Comparison of ENCODE assay signal across 21 cellular contexts in genomic region chr9:38083858-38084555, GRCh38. TPM values are rescaled to one million over a fixed set of nuclear protein-coding genes. Genes with fewer than 3 reads are reported as not detected.
A peak's percentile ranks its signal among the peaks of the same experiment; 100 is the strongest.
DNase-seq lines count a peak whose midpoint lies in the region; ATAC-seq and TF ChIP-seq lines count a peak whose summit lies in the region.
"Had no signal": no experiment of that assay in that cellular context is flagged by ENCODE, and none has a peak within 500 bp of the region (broad histone marks: within the 10 kb centered on the region; RNA-seq: fewer than 3 reads in every experiment).

No MANE protein-coding gene starts in this region.

- H3K27me3 ChIP-seq in HUES48 (ENCODE audit: control insufficient read depth, insufficient read depth, low read length): no peaks in the 10 kb centered on the region
- no peaks in the 10 kb centered on the region for H3K27me3 ChIP-seq in sigmoid colon
- H3K27me3 ChIP-seq: SJSA1, tibial artery had no signal

- no peak for TF ChIP-seq CTCF in sigmoid colon (IDR thresholded peaks at IDR 0.05)

- H3K4me3 ChIP-seq in HUES48 (ENCODE audit: low read depth, low read length) (no peak overlapping the region), sigmoid colon (no peak overlapping the region)
- H3K4me3 ChIP-seq: mucosa of descending colon, SJSA1, tibial artery had no signal

- H3K36me3 ChIP-seq in HUES48 (ENCODE audit: control insufficient read depth, insufficient read depth, low read length): no peaks in the 10 kb centered on the region
- no peaks in the 10 kb centered on the region for H3K36me3 ChIP-seq in sigmoid colon
- H3K36me3 ChIP-seq: SJSA1, tibial artery had no signal

- DNase-seq in SW480 (ENCODE audit: low spot score) (peak; percentile 77), glomerular visceral epithelial cell (ENCODE audit: extremely low spot score) (peak; percentile 28), sigmoid colon (peak; percentile 37), NCI-H1930 (lab: John Stamatoyannopoulos, UW) (no peak), cerebellar nuclear complex (lab: John Stamatoyannopoulos, UW) (no peak)
- no peak for DNase-seq in activated naive CD4-positive, alpha-beta T cell treated with Interleukin-2 at 50 U/mL for 16 hours
- DNase-seq: activated CD4-positive, alpha-beta T cell treated with anti-CD3 and anti-CD28 coated beads for 36 hours; DMS53; HFFc6; mucosa of descending colon; NCI-H187; NCI-H2227 treated with DMSO at 0.1 percent for 48 hours; NCI-H774; small intestine; stimulated activated naive CD8-positive, alpha-beta T cell treated with anti-CD3 and anti-CD28 coated beads, Interleukin-15, Interleukin-2, amounts not matched to agents 100 U/mL and 50 U/mL, for 24 hours had no signal

- no peak for TF ChIP-seq POLR2A in sigmoid colon (IDR thresholded peaks at IDR 0.05)

- intact Hi-C loops in sigmoid colon (cut with DNase I): no loop called here

- H3K4me1 ChIP-seq in HUES48 (ENCODE audit: control insufficient read depth, insufficient read depth, low read length) (peaks cover 6% of the 10 kb centered on the region; the same call in 1 of the 2 replicates), sigmoid colon (peaks cover 0 to 6% (median 2%) of the 10 kb centered on the region in 4 donors)

- H3K9me3 ChIP-seq in HUES48 (ENCODE audit: control insufficient read depth, insufficient read depth, low read length) (no peaks in the 10 kb centered on the region), sigmoid colon (no peaks in the 10 kb centered on the region)
- H3K9me3 ChIP-seq: mucosa of descending colon, SJSA1, tibial artery had no signal

- peak overlapping the region; percentile 53 for H3K27ac ChIP-seq in HUES48 (ENCODE audit: low read depth, low read length)
- H3K27ac ChIP-seq in sigmoid colon: no peak overlapping the region
- H3K27ac ChIP-seq: epithelial cell of prostate, SJSA1, tibial artery had no signal

- no peak for TF ChIP-seq EP300 in sigmoid colon (IDR thresholded peaks at IDR 0.05)

- no peak for ATAC-seq in HG03139 (IDR thresholded peaks at IDR 0.05; ENCODE audit: unreplicated experiment)
- ATAC-seq: activated CD4-positive, alpha-beta T cell treated with anti-CD3 and anti-CD28 coated beads for 36 hours; CD8-positive, alpha-beta T cell; stimulated activated naive CD8-positive, alpha-beta T cell treated with anti-CD3 and anti-CD28 coated beads, Interleukin-15, Interleukin-2, amounts not matched to agents 100 U/mL and 50 U/mL, for 24 hours had no signal

- WGBS in sigmoid colon, 2 donors: 89 to 93% methylated on average over 10 of the region's 10 CpGs

- no peak overlapping the region for H3K9ac ChIP-seq in HUES48 (ENCODE audit: low read depth, low read length)

RNA-seq across cellular contexts. Expression of gene SHB, which starts 15.0 kb away (rescaled TPM):
- total RNA-seq in sigmoid colon: 10 to 100 TPM in 3 of 4 donors, 1 to 10 TPM in 1; 6.8 to 33.7 (median 10.3) TPM
- polyA plus RNA-seq in sigmoid colon: 10 to 100 TPM in 2 of 3 donors, 1 to 10 TPM in 1; 9.5 to 11.7 (median 10.2) TPM

Comparison
In these comparisons a context has a peak if more than half of its experiments do, and no peak if none do; other contexts are left out.
1. DNase-seq: peak in SW480 (single experiment), glomerular visceral epithelial cell (single experiment) and sigmoid colon (single experiment); none in activated naive CD4-positive, alpha-beta T cell treated with Interleukin-2 at 50 U/mL for 16 hours (single experiment), NCI-H1930 (0 of 2) and cerebellar nuclear complex (0 of 2).